ENCODE assay signal across 19 cellular contexts in the genomic region with DNA sequence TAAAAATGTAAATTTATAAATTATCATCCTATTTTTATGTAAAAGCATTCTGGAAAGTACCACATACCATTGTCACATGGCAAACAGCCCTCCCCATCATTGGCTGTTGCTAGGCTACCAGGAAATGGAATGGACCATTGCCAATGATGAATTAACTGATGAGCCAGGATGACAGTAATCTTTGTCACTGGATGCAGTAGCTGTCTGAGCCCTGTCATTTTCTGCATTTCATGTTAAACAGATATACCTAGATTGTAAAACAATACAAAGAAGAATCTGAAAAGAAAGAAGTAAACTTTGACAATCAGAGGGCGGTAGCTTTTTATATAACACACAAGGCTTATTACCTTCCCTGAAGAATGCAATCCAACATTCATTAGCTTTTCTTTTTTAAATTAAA.
"Had no signal": no experiment of that assay in that cellular context is flagged by ENCODE, and none has a peak within 500 bp of the region (broad histone marks: within the 10 kb centered on the region; RNA-seq: fewer than 3 reads in every experiment).

No MANE protein-coding gene starts in this region.

- FAIRE-seq: HepG2 had no signal

- H3K9ac ChIP-seq: KMS-11 had no signal

- DNase-seq: IMR-90, Kasumi-1, MM.1S, NCI-H1092 treated with DMSO at 0.1 percent for 48 hours, NCI-H1436, NCI-H187 treated with DMSO at 0.1 percent for 48 hours, NCI-H2029 treated with DMSO at 0.1 percent for 48 hours, NCI-H2171 treated with DMSO at 0.1 percent for 48 hours, NCI-H345, NCI-H446 treated with DMSO at 0.1 percent for 48 hours, NCI-H510A treated with DMSO at 0.1 percent for 48 hours, NCI-H526, NCI-H82, PC-3, SHP77 had no signal

- ATAC-seq: HepG2, Panc1, PC-3 had no signal

- H3K4me2 ChIP-seq: KMS-11 had no signal

- H3K27ac ChIP-seq: KMS-11, RWPE1 had no signal
